In genomic region chr11:128473631-128474030, GRCh38 we compare ENCODE assay signal across 1 cellular context.
A peak's percentile ranks its signal among the peaks of the same experiment; 100 is the strongest.
TF ChIP-seq lines count a peak whose summit lies in the region.

No MANE protein-coding gene starts in this region.

TF ChIP-seq in GM12878, 131 proteins besides CTCF, POLR2A, EP300 and RAD21 (continued from another document and continues in another):
- no peak for TF ChIP-seq PRDM15 (CRISPR knock-in tag; IDR thresholded peaks at IDR 0.05)
- TF ChIP-seq RELA (IDR thresholded peaks at IDR 0.05; ENCODE audit: borderline replicate concordance, partially characterized antibody) = peak; percentile 65
- no peak for TF ChIP-seq MEF2A (IDR thresholded peaks at IDR 0.05; ENCODE audit: insufficient read depth, low read depth, low read length)
- TF ChIP-seq BACH1 (IDR thresholded peaks at IDR 0.05; ENCODE audit: borderline replicate concordance) = no peak
- TF ChIP-seq IKZF2 (IDR thresholded peaks at IDR 0.05) = peak in 1 of 2 experiments; percentile 45; a peak in 2 of 4 replicates
- TF ChIP-seq IKZF1 (conservative IDR thresholded peaks at IDR 0.05) = peak; percentile 49
- TF ChIP-seq ZNF592 (IDR thresholded peaks at IDR 0.05) = no peak
- no peak for TF ChIP-seq SP1 (IDR thresholded peaks at IDR 0.05; ENCODE audit: low read depth, low read length)
- no peak for TF ChIP-seq CHD1 (IDR thresholded peaks at IDR 0.05; ENCODE audit: low read depth, low read length)
- no peak for TF ChIP-seq ESRRA (IDR thresholded peaks at IDR 0.05; ENCODE audit: low read length)
- TF ChIP-seq BCL3 (IDR thresholded peaks at IDR 0.05; ENCODE audit: borderline replicate concordance, insufficient read depth, low read depth, low read length, poor library complexity, severe bottlenecking) = peak; percentile 23
- no peak for TF ChIP-seq MXI1 (IDR thresholded peaks at IDR 0.05; ENCODE audit: low read depth, low read length)
- no peak for TF ChIP-seq PAX8 (IDR thresholded peaks at IDR 0.05)
- TF ChIP-seq ASH2L (IDR thresholded peaks at IDR 0.05; ENCODE audit: borderline replicate concordance, low read depth) = no peak
- TF ChIP-seq TCF3 (IDR thresholded peaks at IDR 0.05; ENCODE audit: borderline replicate concordance, insufficient read depth, low read depth, low read length) = peak; percentile 88
- no peak for TF ChIP-seq PBX3 (IDR thresholded peaks at IDR 0.05; ENCODE audit: insufficient replicate concordance, low read depth, low read length)
- TF ChIP-seq MLLT1 (IDR thresholded peaks at IDR 0.05) = no peak
- no peak for TF ChIP-seq HDGF (IDR thresholded peaks at IDR 0.05)
- TF ChIP-seq ZBTB11 (CRISPR knock-in tag; IDR thresholded peaks at IDR 0.05) = no peak
- no peak for TF ChIP-seq TCF7 (IDR thresholded peaks at IDR 0.05; ENCODE audit: borderline replicate concordance)
- TF ChIP-seq POU2F2 (IDR thresholded peaks at IDR 0.05; ENCODE audit: borderline replicate concordance, low read depth, low read length) = no peak
- TF ChIP-seq FOXK2 (IDR thresholded peaks at IDR 0.05) = no peak
- TF ChIP-seq RUNX3 (IDR thresholded peaks at IDR 0.05; ENCODE audit: low read length) = no peak
- no peak for TF ChIP-seq STAT3 (IDR thresholded peaks at IDR 0.05; ENCODE audit: low read depth, low read length)
- 0 out of 2 replicates have a peak, but pooled peaks have one; percentile 22 for TF ChIP-seq MTA2 (IDR thresholded peaks at IDR 0.05; ENCODE audit: low read depth)
- no peak for TF ChIP-seq SMARCA5 (IDR thresholded peaks at IDR 0.05)
- TF ChIP-seq GABPA (IDR thresholded peaks at IDR 0.05; ENCODE audit: low read depth) = no peak
- TF ChIP-seq ZSCAN29 (IDR thresholded peaks at IDR 0.05) = no peak
- no peak for TF ChIP-seq SREBF1 (IDR thresholded peaks at IDR 0.05; ENCODE audit: low read length)
- no peak; the same call in 1 of the 2 replicates for TF ChIP-seq YY1 (IDR thresholded peaks at IDR 0.05; ENCODE audit: low read depth, low read length)
- no peak for TF ChIP-seq YBX1 (IDR thresholded peaks at IDR 0.05)
- no peak for TF ChIP-seq PKNOX1 (IDR thresholded peaks at IDR 0.05)
- no peak for TF ChIP-seq SMAD1 (IDR thresholded peaks at IDR 0.05; ENCODE audit: low read depth, partially characterized antibody)
- peak; percentile 79 for TF ChIP-seq TCF12 (IDR thresholded peaks at IDR 0.05; ENCODE audit: low read depth, low read length)
- TF ChIP-seq CREM (IDR thresholded peaks at IDR 0.05; ENCODE audit: low read depth) = 0 out of 2 replicates have a peak, but pooled peaks have one; percentile 44
- no peak for TF ChIP-seq CHD2 (IDR thresholded peaks at IDR 0.05; ENCODE audit: borderline replicate concordance, low read depth, low read length)
- TF ChIP-seq ZBTB4 (CRISPR knock-in tag; IDR thresholded peaks at IDR 0.05) = no peak
- no peak for TF ChIP-seq SMAD5 (IDR thresholded peaks at IDR 0.05; ENCODE audit: low read depth)
- no peak for TF ChIP-seq ZNF622 (IDR thresholded peaks at IDR 0.05)
- peak; percentile 74 for TF ChIP-seq NR2F1 (conservative IDR thresholded peaks at IDR 0.05)
- TF ChIP-seq PAX5 (IDR thresholded peaks at IDR 0.05; ENCODE audit: borderline replicate concordance, low read depth, low read length) = 0 out of 2 replicates have a peak, but pooled peaks have one; percentile 36
- no peak for TF ChIP-seq EGR1 (IDR thresholded peaks at IDR 0.05; ENCODE audit: borderline replicate concordance in 1 of 2, low read depth in 2 of 2, low read length in 2 of 2)
- TF ChIP-seq SRF (IDR thresholded peaks at IDR 0.05; ENCODE audit: low read depth in 2 of 2, low read length in 2 of 2) = no peak
- no peak for TF ChIP-seq SUPT20H (IDR thresholded peaks at IDR 0.05; ENCODE audit: borderline replicate concordance, control insufficient read depth, low read depth, low read length)
- no peak for TF ChIP-seq ZNF217 (IDR thresholded peaks at IDR 0.05)
- TF ChIP-seq FOXM1 (IDR thresholded peaks at IDR 0.05; ENCODE audit: low read depth, low read length) = no peak
- no peak for TF ChIP-seq ATF7 (IDR thresholded peaks at IDR 0.05; ENCODE audit: low read depth)
